Comparison of ENCODE assay signal across 16 cellular contexts in the genomic region with DNA sequence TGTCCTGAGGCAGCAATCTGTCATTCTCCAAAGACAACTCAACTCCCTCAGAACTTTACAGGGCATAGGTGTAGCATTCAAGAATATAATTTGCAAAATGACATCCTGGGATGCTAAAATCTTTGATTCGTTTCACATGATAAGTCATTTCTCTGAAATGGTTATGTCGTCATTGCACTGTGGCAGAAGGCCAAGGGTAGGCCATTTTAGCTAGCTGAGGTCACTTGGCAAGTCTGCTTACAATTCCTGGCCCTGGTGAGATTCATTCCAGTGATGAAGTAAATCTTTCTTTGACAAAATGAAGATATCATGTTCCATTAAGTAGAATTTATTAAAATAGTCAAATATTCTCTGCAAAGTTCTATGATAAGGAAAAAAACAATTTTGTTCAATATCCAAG.
DNase-seq lines count a peak whose midpoint lies in the region; ATAC-seq and TF ChIP-seq lines count a peak whose summit lies in the region.
"Had no signal": no experiment of that assay in that cellular context is flagged by ENCODE, and none has a peak within 500 bp of the region (broad histone marks: within the 10 kb centered on the region; RNA-seq: fewer than 3 reads in every experiment).

No MANE protein-coding gene starts in this region.

- H3K4me3 Mint-ChIP-seq in MCF 10A (ENCODE audit: unreplicated experiment): no peak overlapping the region
- H3K4me3 Mint-ChIP-seq: CD8-positive, alpha-beta memory T cell had no signal

- BruUV-seq in MCF 10A (replicated peaks; lab: Mats Ljungman, UMichigan): no TSS peak

- no peaks in the 10 kb centered on the region for H3K27me3 ChIP-seq in breast epithelium
- no peaks in the 10 kb centered on the region for H3K27me3 ChIP-seq in MG63
- H3K27me3 ChIP-seq: BLaER1 had no signal

- TF ChIP-seq POLR2A in breast epithelium (IDR thresholded peaks at IDR 0.05): no peak

- intact Hi-C loops in MCF 10A (cut with micrococcal nuclease): no loop called here
- intact Hi-C loops in breast epithelium (cut with DNase I; ENCODE audit: low total_unique reads): no loop called here

- no peaks in the 10 kb centered on the region for H3K36me3 Mint-ChIP-seq in MCF 10A (ENCODE audit: insufficient read depth, unreplicated experiment)
- H3K36me3 Mint-ChIP-seq: CD8-positive, alpha-beta memory T cell had no signal

- peak; percentile 8 for DNase-seq in MCF 10A (ENCODE audit: unreplicated experiment)
- DNase-seq in breast epithelium (ENCODE audit: low spot score in 2 of 2): no peak
- DNase-seq in MG63: peak; percentile 1
- peak; percentile 0 for DNase-seq in fibroblast of mammary gland (ENCODE audit: low read depth)
- no peak for DNase-seq in NCI-H1105 (lab: John Stamatoyannopoulos, UW)
- no peak for DNase-seq in GM20000 (ENCODE audit: low spot score)
- DNase-seq in activated effector memory CD4-positive, alpha-beta T cell treated with anti-CD3 and anti-CD28 coated beads, Interleukin-2, amount 50 U/mL, for 16 hours: no peak
- DNase-seq: AML-193; Caco-2; CD8-positive, alpha-beta memory T cell; DMS53; GM23248; H7 had no signal

- H3K9me3 Mint-ChIP-seq in MCF 10A (ENCODE audit: unreplicated experiment): peaks cover 6% of the 10 kb centered on the region

- TF ChIP-seq CTCF in MCF 10A (IDR thresholded peaks at IDR 0.05; ENCODE audit: unreplicated experiment) (no peak), breast epithelium (IDR thresholded peaks at IDR 0.05) (no peak), fibroblast of mammary gland (conservative IDR thresholded peaks at IDR 0.05; ENCODE audit: control insufficient read depth, insufficient read depth, low read depth, low read length) (no peak), GM20000 (IDR thresholded peaks at IDR 0.05; ENCODE audit: extremely low read depth, missing control alignments) (no peak)

- no peak overlapping the region for H3K27ac ChIP-seq in breast epithelium
- H3K27ac ChIP-seq: 22Rv1, BLaER1, GM23248 had no signal

- H3K36me3 ChIP-seq in breast epithelium: no peaks in the 10 kb centered on the region
- H3K36me3 ChIP-seq in MG63: no peaks in the 10 kb centered on the region
- H3K36me3 ChIP-seq: BLaER1 had no signal

- no peaks in the 10 kb centered on the region for H3K4me1 ChIP-seq in breast epithelium
- H3K4me1 ChIP-seq: BLaER1, Caco-2 had no signal

- H3K4me1 Mint-ChIP-seq in MCF 10A (ENCODE audit: insufficient read depth, unreplicated experiment): no peaks in the 10 kb centered on the region
- H3K4me1 Mint-ChIP-seq: CD8-positive, alpha-beta memory T cell had no signal

- no peak overlapping the region for H3K27ac Mint-ChIP-seq in MCF 10A (ENCODE audit: low read depth, unreplicated experiment)
- H3K27ac Mint-ChIP-seq: CD8-positive, alpha-beta memory T cell had no signal

- CTCF ChIA-PET in MCF 10A (lab: Yijun Ruan, JAX): interaction anchor here (0.6 to 1.0 kb wide), 3 partner anchors 37 to 402 kb away, joined by 3 to 5 read pairs (median 3); no protein-coding TSS in a partner anchor

- no peaks in the 10 kb centered on the region for H3K9me3 ChIP-seq in breast epithelium
- H3K9me3 ChIP-seq in MG63: no peaks in the 10 kb centered on the region
- H3K9me3 ChIP-seq: BLaER1, Caco-2 had no signal

- H3K4me3 ChIP-seq in breast epithelium: no peak overlapping the region
- H3K4me3 ChIP-seq in MG63: no peak overlapping the region
- no peak overlapping the region for H3K4me3 ChIP-seq in fibroblast of mammary gland (ENCODE audit: control insufficient read depth, low read depth, low read length)
- H3K4me3 ChIP-seq: BLaER1, GM23248 had no signal

- H3K27me3 Mint-ChIP-seq in MCF 10A (ENCODE audit: insufficient read depth, unreplicated experiment): no peaks in the 10 kb centered on the region

- POLR2A ChIA-PET in MCF 10A (lab: Yijun Ruan, JAX): interaction anchor here (0.6 to 0.7 kb wide), 2 partner anchors 63 to 83 kb away, joined by 3 to 4 read pairs; no protein-coding TSS in a partner anchor

- ATAC-seq in GM21390 (IDR thresholded peaks at IDR 0.05; ENCODE audit: unreplicated experiment): no peak

Comparison
In these comparisons a context has a peak if more than half of its experiments do, and no peak if none do; other contexts are left out.
1. DNase-seq: peak in MCF 10A (single experiment), MG63 (single experiment) and fibroblast of mammary gland (single experiment); none in breast epithelium (0 of 2), NCI-H1105 (single experiment), GM20000 (single experiment) and activated effector memory CD4-positive, alpha-beta T cell treated with anti-CD3 and anti-CD28 coated beads, Interleukin-2, amount 50 U/mL, for 16 hours (single experiment).